18 cellular contexts compared by ENCODE assay signal in the genomic region with DNA sequence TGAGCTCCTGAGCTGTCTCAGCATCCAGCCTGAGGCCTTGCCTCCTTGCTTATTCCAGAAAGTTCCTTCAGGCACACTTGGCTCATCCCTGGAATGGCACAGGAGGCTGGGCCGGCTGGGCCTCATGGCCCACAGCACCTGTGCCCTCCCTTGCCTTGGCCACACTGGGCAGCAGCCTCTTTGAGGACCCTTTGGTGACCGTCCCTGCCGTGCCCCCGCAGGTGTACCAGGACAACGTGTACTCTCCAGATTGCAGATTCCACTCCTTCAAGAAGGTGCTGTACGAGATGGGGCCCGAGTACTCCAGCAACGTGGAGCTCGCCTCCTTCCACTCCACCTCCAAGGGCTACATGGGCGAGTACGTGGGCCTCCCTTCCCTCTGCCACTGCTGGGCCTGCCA. TPM values are rescaled to one million over a fixed set of nuclear protein-coding genes. Genes with fewer than 3 reads are reported as not detected.
DNase-seq lines count a peak whose midpoint lies in the region; ATAC-seq, FAIRE-seq and TF ChIP-seq lines count a peak whose summit lies in the region.
"Had no signal": no experiment of that assay in that cellular context is flagged by ENCODE, and none has a peak within 500 bp of the region (broad histone marks: within the 10 kb centered on the region; RNA-seq: fewer than 3 reads in every experiment).

No MANE protein-coding gene starts in this region.

- FAIRE-seq in GM12878 (lab: Jason Lieb, UNC) (no peak), D721Med (lab: Jason Lieb, UNC) (no peak)
- FAIRE-seq: endothelial cell of umbilical vein had no signal

- H3K27ac ChIP-seq in GM12878 (ENCODE audit: control insufficient read depth, insufficient read depth) (no peak overlapping the region; the same call in 1 of the 2 replicates), mesodermal cell (ENCODE audit: low read depth, low read length, severe bottlenecking) (peak overlapping the region; percentile 45), substantia nigra (ENCODE audit: low read depth, low read length, poor library complexity, severe bottlenecking) (peak overlapping the region; percentile 80)
- H3K27ac ChIP-seq: suprapubic skin had no signal

- TF ChIP-seq RAD21 in GM12878 (IDR thresholded peaks at IDR 0.05; ENCODE audit: insufficient read depth, low read depth, low read length): no peak

- intact Hi-C loops in GM12878 (cut with micrococcal nuclease; ENCODE audit: unreplicated experiment): no loop called here

- H3K36me3 ChIP-seq in GM12878 (ENCODE audit: control insufficient read depth in 2 of 2, insufficient read depth in 2 of 2, low read length in 1 of 2): peaks cover 0 to 3% of the 10 kb centered on the region in 2 experiments; a peak in 2 of 4 replicates
- H3K36me3 ChIP-seq in mesodermal cell (ENCODE audit: control insufficient read depth, insufficient read depth, low read length): peaks cover 91% of the 10 kb centered on the region

- DNase-seq in GM12878 (ENCODE audit: low read depth, low spot score) (no peak), substantia nigra (lab: John Stamatoyannopoulos, UW) (no peak), NCI-H1105 treated with DMSO at 0.1 percent for 48 hours (lab: John Stamatoyannopoulos, UW) (no peak), D721Med (ENCODE audit: insufficient read length, low spot score) (no peak)
- DNase-seq in activated CD4-positive, CD25-positive, alpha-beta regulatory T cell (lab: John Stamatoyannopoulos, UW): no peak
- DNase-seq: activated CD4-positive, alpha-beta T cell treated with anti-CD3 and anti-CD28 coated beads for 4 hours; activated naive CD8-positive, alpha-beta T cell treated with anti-CD3 and anti-CD28 coated beads, Interleukin-2, amount 10 ng/mL, durations not matched to agents 7 days and 5 days; cortex of kidney; immature natural killer cell; Kasumi-1; NCI-H1092 treated with DMSO at 0.1 percent for 48 hours; NCI-H2081 treated with DMSO at 0.1 percent for 48 hours; stimulated activated CD8-positive, alpha-beta memory T cell treated with anti-CD3 and anti-CD28 coated beads, Interleukin-4, amount 100 ng/mL, for 48 hours had no signal

- H3K4me1 ChIP-seq in GM12878 (ENCODE audit: control insufficient read depth, insufficient read depth, low read length) (peaks cover 19% of the 10 kb centered on the region), mesodermal cell (ENCODE audit: control insufficient read depth, insufficient read depth, low read length, poor library complexity, severe bottlenecking) (no peaks in the 10 kb centered on the region)
- H3K4me1 ChIP-seq: HAP-1 had no signal

- SMC1A ChIA-PET in GM12878 (lab: Charles Lee; ENCODE audit: uncharacterized antibody, unreplicated experiment): interaction anchor here (0.9 to 4.9 kb wide), 4 partner anchors 66 to 245 kb away, joined by 3 to 35 read pairs (median 8); no protein-coding TSS in a partner anchor

- TF ChIP-seq CTCF in GM12878 (IDR thresholded peaks at IDR 0.05 in 2 of 3, conservative IDR thresholded peaks at IDR 0.05 in 1 of 3; ENCODE audit: control insufficient read depth in 2 of 3, extremely low read depth in 1 of 3, insufficient read depth in 1 of 3, low read depth in 3 of 3, low read length in 3 of 3): no peak
- no peak for TF ChIP-seq CTCF in D721Med (IDR thresholded peaks at IDR 0.05; ENCODE audit: insufficient read depth, missing control alignments)

- H3K4me3 ChIP-seq in GM12878 (no peak overlapping the region; the same call in 1 of the 2 replicates), mesodermal cell (ENCODE audit: extremely low read depth, insufficient read depth, low read length, poor library complexity, severe bottlenecking) (no peak overlapping the region)
- H3K4me3 ChIP-seq: HAP-1, suprapubic skin had no signal

- RAD21 ChIA-PET in GM12878 (lab: Charles Lee; ENCODE audit: unreplicated experiment): interaction anchor here (1.7 to 2.0 kb wide), 2 partner anchors 12 to 64 kb away, joined by 7 to 18 read pairs; no protein-coding TSS in a partner anchor

- no TSS peak for BruUV-seq in GM12878 (replicated peaks; lab: Mats Ljungman, UMichigan)

- in situ Hi-C loops in GM12878 (cut with MboI): no loop called here

- TF ChIP-seq EP300 in GM12878 (IDR thresholded peaks at IDR 0.05; ENCODE audit: borderline replicate concordance in 1 of 2, control insufficient read depth in 1 of 2, low read depth in 2 of 2, low read length in 2 of 2): no peak

- WGBS in GM12878 (ENCODE audit: insufficient coverage, insufficient replicate concordance, low lambda C conversion rate, missing lambda C conversion rate): 41% methylated on average over 11 of the region's 11 CpGs
- WGBS in mesodermal cell (ENCODE audit: insufficient coverage in 2 of 2), 2 experiments: 91 to 98% methylated on average over 9 to 10 of the region's 11 CpGs

- ATAC-seq in HG03439 (IDR thresholded peaks at IDR 0.05; ENCODE audit: unreplicated experiment) (peak; percentile 6), GM12878 (no peak)

- H4K20me1 ChIP-seq in GM12878 (ENCODE audit: control insufficient read depth, insufficient read depth): no peaks in the 10 kb centered on the region

- H2AFZ ChIP-seq in GM12878 (ENCODE audit: control insufficient read depth, low read depth, low read length): peak overlapping the region; percentile 70; the same call in 1 of the 2 replicates

- H3K79me2 ChIP-seq in GM12878 (ENCODE audit: control insufficient read depth, insufficient read depth, low read length): no peaks in the 10 kb centered on the region

- POLR2A ChIA-PET in GM12878 (lab: Charles Lee): no interaction called here

- H3K4me2 ChIP-seq in GM12878 (ENCODE audit: control insufficient read depth, insufficient read depth): peak overlapping the region; percentile 84; the same call in 1 of the 2 replicates

- no peaks in the 10 kb centered on the region for H3K27me3 ChIP-seq in GM12878 (replicated peaks in 1 of 2; ENCODE audit: control insufficient read depth in 2 of 2, insufficient read depth in 2 of 2, low read length in 1 of 2)
- H3K27me3 ChIP-seq: suprapubic skin had no signal

- H3K9me3 ChIP-seq in GM12878 (replicated peaks; ENCODE audit: control insufficient read depth, insufficient read depth, low read length) (no peaks in the 10 kb centered on the region), mesodermal cell (ENCODE audit: control insufficient read depth, low read length) (no peaks in the 10 kb centered on the region)
- H3K9me3 ChIP-seq: HAP-1, suprapubic skin had no signal

- CTCF ChIA-PET in GM12878 (lab: Yijun Ruan, JAX): interaction anchor here (0.6 to 5.5 kb wide), 6 partner anchors 9 to 244 kb away, joined by 3 to 65 read pairs (median 20); no protein-coding TSS in a partner anchor

- no peak overlapping the region for H3K9ac ChIP-seq in GM12878 (ENCODE audit: control insufficient read depth, insufficient read depth, low read length)

- TF ChIP-seq POLR2A in GM12878 (IDR thresholded peaks at IDR 0.05; ENCODE audit: low read depth, low read length): no peak

TF ChIP-seq in GM12878, 131 proteins besides CTCF, POLR2A, EP300 and RAD21:
- TF ChIP-seq BCL11A (IDR thresholded peaks at IDR 0.05; ENCODE audit: low read depth, low read length): no peak

RNA-seq across cellular contexts. Expression of a gene that starts 34.2 kb away (rescaled TPM):
- total RNA-seq in GM12878 (2013; cell fraction: nucleolus; rRNA removed): 2.2 and 2.8 TPM in 2 replicates
- total RNA-seq in GM12878 (2014; rRNA removed) (3.8 and 3.9 TPM in 2 replicates), GM12878 (2014; rRNA removed; fragmentation: Illumina TruSeq; extraction: Trizol) (2.2 and 2.8 TPM in 2 replicates), GM12878 (2021) (5.9 and 8.5 TPM in 2 replicates)
- polyA plus RNA-seq in GM12878 (2011; ENCODE audit: low read depth): 2.5 TPM
- polyA plus RNA-seq in GM12878 (2011; rRNA removed) (5.7 and 9.2 TPM in 2 replicates), GM12878 (2014; fragmentation: Illumina TruSeq; extraction: Trizol) (1.4 and 4.0 TPM in 2 replicates), GM12878 (2014; fragmentation: Nextera tagmentation; extraction: Ambion mirVana) (under 1 TPM; 0.45 to 0.80 TPM), GM12878 (2014; rRNA removed) (4.5 and 4.7 TPM in 2 replicates), GM12878 (2016; fragmentation: Nextera tagmentation; extraction: Ambion mirVana) (1 to 10 TPM; 9.0 to 9.9 TPM)
- 12.2 and 15.1 TPM in 2 replicates for polyA plus RNA-seq in GM12878 (2011; cell fraction: cytosol; rRNA removed)
- polyA plus RNA-seq in GM12878 (2011; cell fraction: nucleus; rRNA removed): 11.3 and 11.9 TPM in 2 replicates
- polyA plus RNA-seq in GM12878 (2012): 4.4 and 5.0 TPM in 2 replicates
- 9.6 and 18.9 TPM in 2 replicates for polyA minus RNA-seq in GM12878 (2011; rRNA and poly(A)+ RNA removed)
- polyA minus RNA-seq in GM12878 (2011; cell fraction: cytosol; rRNA and poly(A)+ RNA removed): 4.7 and 5.8 TPM in 2 replicates
- polyA minus RNA-seq in GM12878 (2011; cell fraction: nucleus; rRNA and poly(A)+ RNA removed): 2.3 and 4.9 TPM in 2 replicates
- 20.4 TPM for polyA plus RNA-seq in mesodermal cell (2013, experiment 1 of 2)
- polyA plus RNA-seq in mesodermal cell (2013, experiment 2 of 2): 19.3 TPM

RNA-seq across cellular contexts. Expression of a gene that starts 55.1 kb away (rescaled TPM):
- total RNA-seq in GM12878 (2013; cell fraction: nucleolus; rRNA removed): 54.2 and 54.9 TPM in 2 replicates
- total RNA-seq in GM12878 (2014; rRNA removed): 58.6 and 74.7 TPM in 2 replicates
- 74.5 and 75.6 TPM in 2 replicates for total RNA-seq in GM12878 (2014; rRNA removed; fragmentation: Illumina TruSeq; extraction: Trizol)
- 71.8 and 74.1 TPM in 2 replicates for total RNA-seq in GM12878 (2021)
- 32.3 TPM for polyA plus RNA-seq in GM12878 (2011; ENCODE audit: low read depth)
- polyA plus RNA-seq in GM12878 (2011; rRNA removed): 26.2 and 37.4 TPM in 2 replicates
- polyA plus RNA-seq in GM12878 (2011; cell fraction: cytosol; rRNA removed): 7.6 and 9.1 TPM in 2 replicates
- polyA plus RNA-seq in GM12878 (2011; cell fraction: nucleus; rRNA removed): 14.8 and 20.9 TPM in 2 replicates
- 35.2 and 43.8 TPM in 2 replicates for polyA plus RNA-seq in GM12878 (2012)
- polyA plus RNA-seq in GM12878 (2014; fragmentation: Illumina TruSeq; extraction: Trizol): 57.7 and 67.2 TPM in 2 replicates
- 10 to 100 TPM; 40.4 to 43.5 TPM for polyA plus RNA-seq in GM12878 (2014; fragmentation: Nextera tagmentation; extraction: Ambion mirVana)
- polyA plus RNA-seq in GM12878 (2014; rRNA removed): 33.6 and 33.8 TPM in 2 replicates
- 10 to 100 TPM; 94.4 to 96.4 TPM for polyA plus RNA-seq in GM12878 (2016; fragmentation: Nextera tagmentation; extraction: Ambion mirVana)
- polyA minus RNA-seq in GM12878 (2011; rRNA and poly(A)+ RNA removed): 30.4 and 50.9 TPM in 2 replicates
- 22.9 and 23.4 TPM in 2 replicates for polyA minus RNA-seq in GM12878 (2011; cell fraction: cytosol; rRNA and poly(A)+ RNA removed)
- polyA minus RNA-seq in GM12878 (2011; cell fraction: nucleus; rRNA and poly(A)+ RNA removed): 17.0 and 23.0 TPM in 2 replicates
- 58.8 TPM for polyA plus RNA-seq in mesodermal cell (2013, experiment 1 of 2)
- 65.1 TPM for polyA plus RNA-seq in mesodermal cell (2013, experiment 2 of 2)
